ENCODE assay signal across 34 cellular contexts in genomic region chr7:74157605-74158004, GRCh38. TPM values are rescaled to one million over a fixed set of nuclear protein-coding genes. Genes with fewer than 3 reads are reported as not detected.
A peak's percentile ranks its signal among the peaks of the same experiment; 100 is the strongest.
DNase-seq lines count a peak whose midpoint lies in the region; ATAC-seq, FAIRE-seq and TF ChIP-seq lines count a peak whose summit lies in the region.
"Had no signal": no experiment of that assay in that cellular context is flagged by ENCODE, and none has a peak within 500 bp of the region (broad histone marks: within the 10 kb centered on the region; RNA-seq: fewer than 3 reads in every experiment).

No MANE protein-coding gene starts in this region.

- no peak overlapping the region for H2AK5ac ChIP-seq in trophoblast cell (ENCODE audit: low read length)

- FAIRE-seq in A549 (lab: Jason Lieb, UNC): no peak
- FAIRE-seq: A204.1, D721Med had no signal

- no peak overlapping the region for H2AFZ ChIP-seq in trophoblast cell (ENCODE audit: insufficient read depth, low read length, poor library complexity)

- H3K9me3 Mint-ChIP-seq in endodermal cell (no peaks in the 10 kb centered on the region), CD14-positive monocyte (peaks cover 0 to 2% (median 0%) of the 10 kb centered on the region in 7 donors)
- H3K9me3 Mint-ChIP-seq: CD4-positive, alpha-beta memory T cell; CD4-positive, alpha-beta T cell; CD8-positive, alpha-beta memory T cell; CD8-positive, alpha-beta T cell had no signal

- TF ChIP-seq EP300 in A549 (IDR thresholded peaks at IDR 0.05): no peak

- H3K27ac ChIP-seq in A549: no peak overlapping the region
- H3K27ac ChIP-seq in HEK293 (ENCODE audit: extremely low read depth, low read depth, low read length): no peak overlapping the region
- H3K27ac ChIP-seq in trophoblast cell (ENCODE audit: low read depth, low read length): no peak overlapping the region
- no peak overlapping the region for H3K27ac ChIP-seq in endodermal cell (ENCODE audit: low read depth, low read length)
- H3K27ac ChIP-seq: 22Rv1; BLaER1; BLaER1 treated with 17β-estradiol and CSF1 and Interleukin-3, amounts not matched to agents 10 nM and 100 nM; C4-2B had no signal

- no peak overlapping the region for H3K4me2 ChIP-seq in A549
- H3K4me2 ChIP-seq in trophoblast cell (ENCODE audit: low read length): no peak overlapping the region
- H3K4me2 ChIP-seq: BLaER1; BLaER1 treated with 17β-estradiol and CSF1 and Interleukin-3, amounts not matched to agents 10 nM and 100 nM had no signal

- peaks cover 15% of the 10 kb centered on the region for H3K4me1 Mint-ChIP-seq in endodermal cell
- H3K4me1 Mint-ChIP-seq in CD14-positive monocyte: no peaks in the 10 kb centered on the region
- H3K4me1 Mint-ChIP-seq: B cell; CD4-positive, alpha-beta memory T cell; CD4-positive, CD25-positive, alpha-beta regulatory T cell; CD8-positive, alpha-beta memory T cell had no signal

- intact Hi-C loops in CD14-positive monocyte (cut with micrococcal nuclease): no loop called here

- TF ChIP-seq POLR2A in A549 (IDR thresholded peaks at IDR 0.05; ENCODE audit: low read length): no peak

- H3K4me3 Mint-ChIP-seq in endodermal cell: no peak overlapping the region
- no peak overlapping the region for H3K4me3 Mint-ChIP-seq in CD14-positive monocyte
- H3K4me3 Mint-ChIP-seq: B cell; CD4-positive, alpha-beta memory T cell; CD4-positive, alpha-beta T cell; CD4-positive, CD25-positive, alpha-beta regulatory T cell; CD8-positive, alpha-beta memory T cell; CD8-positive, alpha-beta T cell had no signal

- TF ChIP-seq CTCF in A549 (IDR thresholded peaks at IDR 0.05) (no peak), HEK293 (tag by site-specific recombination; IDR thresholded peaks at IDR 0.05) (no peak), endodermal cell (conservative IDR thresholded peaks at IDR 0.05) (no peak), CD14-positive monocyte (IDR thresholded peaks at IDR 0.05) (no peak)

- no peak overlapping the region for H2BK12ac ChIP-seq in trophoblast cell (ENCODE audit: low read length)

- H3K36me3 Mint-ChIP-seq in endodermal cell (ENCODE audit: low read depth): no peaks in the 10 kb centered on the region
- no peaks in the 10 kb centered on the region for H3K36me3 Mint-ChIP-seq in CD14-positive monocyte
- H3K36me3 Mint-ChIP-seq: CD4-positive, alpha-beta memory T cell; CD4-positive, CD25-positive, alpha-beta regulatory T cell; CD8-positive, alpha-beta memory T cell; CD8-positive, alpha-beta T cell had no signal

- H3K18ac ChIP-seq in trophoblast cell (ENCODE audit: low read length): no peak overlapping the region

- H3K9me3 ChIP-seq in A549: no peaks in the 10 kb centered on the region
- no peaks in the 10 kb centered on the region for H3K9me3 ChIP-seq in HEK293 (ENCODE audit: control insufficient read depth, insufficient read depth, low read depth, low read length)
- H3K9me3 ChIP-seq in trophoblast cell (ENCODE audit: insufficient read depth, low read depth, low read length): no peaks in the 10 kb centered on the region
- no peaks in the 10 kb centered on the region for H3K9me3 ChIP-seq in endodermal cell (ENCODE audit: control insufficient read depth, low read length)
- H3K9me3 ChIP-seq: BE2C; BLaER1; BLaER1 treated with 17β-estradiol and CSF1 and Interleukin-3, amounts not matched to agents 10 nM and 100 nM; Caco-2 had no signal

- H3K14ac ChIP-seq in trophoblast cell (ENCODE audit: low read length): no peak overlapping the region

- 85% methylated on average over 9 of the region's 9 CpGs for WGBS in A549 (ENCODE audit: missing lambda C conversion rate)
- WGBS in trophoblast cell (ENCODE audit: extremely low coverage, insufficient coverage, insufficient read length): no CpG with 5 or more reads among the region's 9 CpGs
- 96 to 97% methylated on average over 6 to 7 of the region's 9 CpGs for WGBS in endodermal cell (ENCODE audit: insufficient coverage in 1 of 2, insufficient read length in 1 of 2), 2 experiments

- no peak for ATAC-seq in A549
- ATAC-seq in GM21381 (IDR thresholded peaks at IDR 0.05; ENCODE audit: unreplicated experiment): no peak
- ATAC-seq: CD8-positive, alpha-beta T cell had no signal

- H2BK5ac ChIP-seq in trophoblast cell (ENCODE audit: low read depth, low read length, poor library complexity): no peak overlapping the region

- no peak for TF ChIP-seq RAD21 in A549 (conservative IDR thresholded peaks at IDR 0.05 in 1 of 2, IDR thresholded peaks at IDR 0.05 in 1 of 2)

- H3K4me1 ChIP-seq in A549 (no peaks in the 10 kb centered on the region), HEK293 (ENCODE audit: control insufficient read depth, insufficient read depth, low read length) (no peaks in the 10 kb centered on the region), trophoblast cell (ENCODE audit: control insufficient read depth in 1 of 2, insufficient read depth in 2 of 2, low read length in 2 of 2) (peaks cover 3 to 7% of the 10 kb centered on the region in 2 experiments), endodermal cell (ENCODE audit: control insufficient read depth, insufficient read depth, low read length) (peaks cover 4% of the 10 kb centered on the region)
- H3K4me1 ChIP-seq: BE2C had no signal

- H3K36me3 ChIP-seq in HEK293 (ENCODE audit: control insufficient read depth in 2 of 2, insufficient read depth in 1 of 2, low read length in 2 of 2) (no peaks in the 10 kb centered on the region), trophoblast cell (ENCODE audit: control insufficient read depth in 1 of 2, insufficient read depth in 2 of 2, low read length in 2 of 2) (no peaks in the 10 kb centered on the region), endodermal cell (ENCODE audit: control insufficient read depth, insufficient read depth, low read length) (no peaks in the 10 kb centered on the region)
- H3K36me3 ChIP-seq: BE2C; BLaER1; BLaER1 treated with 17β-estradiol and CSF1 and Interleukin-3, amounts not matched to agents 10 nM and 100 nM had no signal

- no peak overlapping the region for H3K4ac ChIP-seq in trophoblast cell (ENCODE audit: low read depth, low read length)

- H2BK120ac ChIP-seq in trophoblast cell (ENCODE audit: insufficient read depth, low read length, poor library complexity): no peak overlapping the region

- H3K79me1 ChIP-seq in trophoblast cell (ENCODE audit: low read length): no peaks in the 10 kb centered on the region

- no peak overlapping the region for H3K23ac ChIP-seq in trophoblast cell (ENCODE audit: low read length)

- POLR2A ChIA-PET in A549 (lab: Yijun Ruan, JAX): no interaction called here
- POLR2A ChIA-PET in HEK293 (lab: Yijun Ruan, JAX): no interaction called here

- H4K8ac ChIP-seq in trophoblast cell (ENCODE audit: low read depth, low read length): no peak overlapping the region

- no peak overlapping the region for H4K12ac ChIP-seq in trophoblast cell (ENCODE audit: low read depth, low read length)

- H3K4me3 ChIP-seq in A549 (no peak overlapping the region), HEK293 (ENCODE audit: low read depth, low read length) (no peak overlapping the region), trophoblast cell (ENCODE audit: low read depth, low read length) (no peak overlapping the region), endodermal cell (ENCODE audit: low read length) (no peak overlapping the region)
- H3K4me3 ChIP-seq: BLaER1; BLaER1 treated with 17β-estradiol and CSF1 and Interleukin-3, amounts not matched to agents 10 nM and 100 nM had no signal

- CTCF ChIA-PET in A549 (lab: Yijun Ruan, JAX) (interaction anchor here (1.1 kb wide), 1 partner anchor 18 kb away, joined by 3 read pairs; no protein-coding TSS in a partner anchor), HEK293 (lab: Yijun Ruan, JAX) (interaction anchor here (0.6 kb wide), 1 partner anchor 27 kb away, joined by 3 read pairs; no protein-coding TSS in a partner anchor)

- H3K9ac ChIP-seq in trophoblast cell (ENCODE audit: low read length): no peak overlapping the region
- H3K9ac ChIP-seq in endodermal cell (ENCODE audit: extremely low read depth, low read length, poor library complexity, severe bottlenecking): no peak overlapping the region
- H3K9ac ChIP-seq: BLaER1; BLaER1 treated with 17β-estradiol and CSF1 and Interleukin-3, amounts not matched to agents 10 nM and 100 nM had no signal

- H3K27ac Mint-ChIP-seq in endodermal cell (no peak overlapping the region), CD14-positive monocyte (no peak overlapping the region)
- H3K27ac Mint-ChIP-seq: B cell; CD4-positive, alpha-beta T cell; CD4-positive, CD25-positive, alpha-beta regulatory T cell; CD8-positive, alpha-beta T cell had no signal

- no peak overlapping the region for H4K91ac ChIP-seq in trophoblast cell (ENCODE audit: low read depth, low read length)

- no peak for DNase-seq in A549 (ENCODE audit: low read depth in 1 of 2, low spot score in 1 of 2)
- DNase-seq in trophoblast cell: peak; percentile 33 to 71
- DNase-seq in endodermal cell: no peak
- DNase-seq in CD14-positive monocyte (ENCODE audit: low spot score): no peak
- DNase-seq: 8988T; ACHN; AML-193; BE2C; C1 segment of cervical spinal cord; Caco-2; Calu3; CD4-positive, alpha-beta memory T cell; CD4-positive, alpha-beta T cell; CD4-positive, CD25-positive, alpha-beta regulatory T cell; CD8-positive, alpha-beta memory T cell; CD8-positive, alpha-beta T cell; COR-L47; DMS 273 treated with DMSO at 0.1 percent for 48 hours; DMS153; DMS53; DMS79; DMS79 treated with DMSO at 0.1 percent for 48 hours; DND-41; EL had no signal

- H3K27me3 Mint-ChIP-seq in endodermal cell (ENCODE audit: insufficient read depth): no peaks in the 10 kb centered on the region
- H3K27me3 Mint-ChIP-seq in CD14-positive monocyte (ENCODE audit: low read depth in 3 of 3): peaks cover 0 to 1% (median 0%) of the 10 kb centered on the region in 3 donors
- H3K27me3 Mint-ChIP-seq: B cell; CD4-positive, alpha-beta memory T cell; CD4-positive, alpha-beta T cell; CD8-positive, alpha-beta memory T cell had no signal

- H3K79me2 ChIP-seq in trophoblast cell (ENCODE audit: control insufficient read depth, insufficient read depth, low read length, poor library complexity): no peaks in the 10 kb centered on the region

- H3K27me3 ChIP-seq in trophoblast cell (ENCODE audit: insufficient read depth, low read length): no peaks in the 10 kb centered on the region
- no peaks in the 10 kb centered on the region for H3K27me3 ChIP-seq in endodermal cell (ENCODE audit: control insufficient read depth, insufficient read depth, low read length, poor library complexity, severe bottlenecking)
- H3K27me3 ChIP-seq: BE2C; BLaER1; BLaER1 treated with 17β-estradiol and CSF1 and Interleukin-3, amounts not matched to agents 10 nM and 100 nM had no signal

RNA-seq across cellular contexts. Expression of gene EIF4H, which starts 16.6 kb away (rescaled TPM):
- polyA plus RNA-seq in A549 (2011; rRNA removed) (300 and 364 TPM in 2 replicates), A549 (2017; fragmentation: RNase III; extraction: RNeasy Plus Mini Kit Qiagen cat#74134 plus additional on column Dnase treatment) (343 to 377 TPM (median 361 TPM) in 3 replicates), CD14-positive monocyte (100 to 1,000 TPM; 206 to 234 TPM)
- polyA plus RNA-seq in A549 (2012; cell fraction: cytosol; rRNA removed): 289 and 308 TPM in 2 replicates
- 226 and 322 TPM in 2 replicates for polyA plus RNA-seq in A549 (2012; cell fraction: nucleus; rRNA removed)
- 229 and 243 TPM in 2 replicates for polyA minus RNA-seq in A549 (2011; rRNA and poly(A)+ RNA removed)
- 240 and 241 TPM in 2 replicates for polyA plus RNA-seq in trophoblast cell (2013)
- 100 to 1,000 TPM; 305 to 346 TPM for total RNA-seq in endodermal cell
- 288 TPM for polyA plus RNA-seq in endodermal cell (2013, experiment 1 of 2)
- 274 TPM for polyA plus RNA-seq in endodermal cell (2013, experiment 2 of 2)

RNA-seq across cellular contexts. Expression of gene LAT2, which starts 52.2 kb away (rescaled TPM):
- polyA plus RNA-seq in A549 (2011; rRNA removed): 2.9 and 3.0 TPM in 2 replicates
- 1.3 and 1.7 TPM in 2 replicates for polyA plus RNA-seq in A549 (2012; cell fraction: cytosol; rRNA removed)
- 3.1 and 3.8 TPM in 2 replicates for polyA plus RNA-seq in A549 (2012; cell fraction: nucleus; rRNA removed)
- polyA plus RNA-seq in A549 (2017; fragmentation: RNase III; extraction: RNeasy Plus Mini Kit Qiagen cat#74134 plus additional on column Dnase treatment): 0.83 to 1.0 TPM (median 0.97 TPM) in 3 replicates
- polyA minus RNA-seq in A549 (2011; rRNA and poly(A)+ RNA removed): 2.7 and 4.2 TPM in 2 replicates
- polyA plus RNA-seq in trophoblast cell (2013): 0.22 and 0.30 TPM in 2 replicates
- total RNA-seq in endodermal cell: 1 to 10 TPM in 1 of 2 donors, under 1 TPM in 1; 0.55 to 1.0 TPM
- 0.14 TPM for polyA plus RNA-seq in endodermal cell (2013, experiment 1 of 2)
- not detected for polyA plus RNA-seq in endodermal cell (2013, experiment 2 of 2)
- polyA plus RNA-seq in CD14-positive monocyte: 100 to 1,000 TPM; 349 to 355 TPM
- total RNA-seq: G401 had no signal

Comparison
In these comparisons a context has a peak if more than half of its experiments do, and no peak if none do; other contexts are left out.
1. DNase-seq: peak in trophoblast cell (2 of 2); none in A549 (0 of 2), endodermal cell (single experiment) and CD14-positive monocyte (single experiment).
2. RNA of gene LAT2, which starts 52.2 kb away (polyA plus RNA-seq): 349 to 355 TPM in CD14-positive monocyte; 0.83 to 3.8 TPM in A549; every median in the first group is over 10 times any median in the second.